In the genomic region with DNA sequence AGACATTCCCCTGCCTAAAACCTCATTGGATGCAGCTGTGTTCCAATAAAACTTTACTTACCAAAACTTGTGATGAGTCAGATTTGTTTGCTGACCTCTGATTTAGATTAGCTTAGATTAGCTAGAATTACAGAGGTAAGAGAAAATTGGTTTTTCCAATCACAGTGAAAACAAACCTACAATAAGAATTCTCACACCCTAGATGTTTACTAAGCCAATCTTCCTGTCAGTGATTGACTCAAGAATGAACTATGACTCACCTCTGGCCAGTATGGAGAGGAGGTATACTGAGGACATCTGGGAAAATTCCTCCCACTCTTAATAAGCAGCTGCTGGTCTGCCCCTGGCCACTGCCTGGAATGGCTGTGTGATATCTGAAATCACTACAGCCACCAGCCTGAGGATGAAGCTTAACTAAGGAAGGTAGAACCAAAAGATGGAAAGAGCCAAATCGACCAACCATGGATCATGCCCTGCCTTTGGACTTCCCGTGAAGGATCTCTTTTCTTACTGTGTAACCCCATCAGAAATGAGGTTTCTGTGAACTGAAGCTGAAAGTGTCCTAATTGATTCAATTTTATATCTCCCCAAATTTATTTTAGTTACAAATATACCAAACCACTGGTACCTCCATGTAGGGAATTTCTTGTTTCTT, we compare ENCODE assay signal across 16 cellular contexts. TPM values are rescaled to one million over a fixed set of nuclear protein-coding genes. Genes with fewer than 3 reads are reported as not detected.
DNase-seq lines count a peak whose midpoint lies in the region; ATAC-seq and TF ChIP-seq lines count a peak whose summit lies in the region.
"Had no signal": no experiment of that assay in that cellular context is flagged by ENCODE, and none has a peak within 500 bp of the region (broad histone marks: within the 10 kb centered on the region; RNA-seq: fewer than 3 reads in every experiment).

No MANE protein-coding gene starts in this region.

- ATAC-seq in GM19467 (IDR thresholded peaks at IDR 0.05; ENCODE audit: unreplicated experiment) (no peak), HG02938 (IDR thresholded peaks at IDR 0.05; ENCODE audit: unreplicated experiment) (no peak)
- ATAC-seq: heart left ventricle had no signal

- TF ChIP-seq CTCF in fibroblast of pulmonary artery (IDR thresholded peaks at IDR 0.05; ENCODE audit: low read length, missing control alignments), result no peak

- peak; percentile 23 for DNase-seq in NCI-H146 (lab: John Stamatoyannopoulos, UW)
- DNase-seq in NCI-H146 treated with DMSO at 0.1 percent for 48 hours (lab: John Stamatoyannopoulos, UW; ENCODE audit: unreplicated experiment), result no peak
- peak; percentile 87 for DNase-seq in RPMI7951 (ENCODE audit: low read depth)
- DNase-seq in fibroblast of pulmonary artery (ENCODE audit: low read depth), result peak; percentile 69
- peak; percentile 6 for DNase-seq in stromal cell of bone marrow (ENCODE audit: low read depth)
- DNase-seq in NOMO-1 (lab: John Stamatoyannopoulos, UW; ENCODE audit: unreplicated experiment in 2 of 2), result no peak
- DNase-seq: activated CD8-positive, alpha-beta memory T cell treated with anti-CD3 and anti-CD28 coated beads for 24 hours; heart left ventricle; midbrain; NCI-H1694 treated with DMSO at 0.1 percent for 48 hours; OCI-M1; T-helper 9 cell had no signal

- H3K4me3 ChIP-seq in fibroblast of pulmonary artery (replicated peaks; ENCODE audit: low read depth, low read length), result no peak overlapping the region
- H3K4me3 ChIP-seq: heart left ventricle, right atrium auricular region had no signal

RNA-seq across cellular contexts. Expression of a gene that starts 19.0 kb away (rescaled TPM):
- total RNA-seq in RPMI7951 (2014; rRNA removed; shearing (Covaris generic)), result not detected in 2 replicates
- total RNA-seq: dermis microvascular lymphatic vessel endothelial cell, heart left ventricle, right atrium auricular region had no signal

RNA-seq across cellular contexts. Expression of a gene that starts 55.9 kb away (rescaled TPM):
- total RNA-seq in RPMI7951 (2014; rRNA removed; shearing (Covaris generic)), result 8.3 and 11.7 TPM in 2 replicates

Comparison
In these comparisons a context has a peak if more than half of its experiments do, and no peak if none do; other contexts are left out.
1. DNase-seq: peak in NCI-H146 (single experiment), RPMI7951 (single experiment), fibroblast of pulmonary artery (single experiment) and stromal cell of bone marrow (single experiment); none in NCI-H146 treated with DMSO at 0.1 percent for 48 hours (single experiment) and NOMO-1 (0 of 2).